12 cellular contexts compared by ENCODE assay signal in the genomic region with DNA sequence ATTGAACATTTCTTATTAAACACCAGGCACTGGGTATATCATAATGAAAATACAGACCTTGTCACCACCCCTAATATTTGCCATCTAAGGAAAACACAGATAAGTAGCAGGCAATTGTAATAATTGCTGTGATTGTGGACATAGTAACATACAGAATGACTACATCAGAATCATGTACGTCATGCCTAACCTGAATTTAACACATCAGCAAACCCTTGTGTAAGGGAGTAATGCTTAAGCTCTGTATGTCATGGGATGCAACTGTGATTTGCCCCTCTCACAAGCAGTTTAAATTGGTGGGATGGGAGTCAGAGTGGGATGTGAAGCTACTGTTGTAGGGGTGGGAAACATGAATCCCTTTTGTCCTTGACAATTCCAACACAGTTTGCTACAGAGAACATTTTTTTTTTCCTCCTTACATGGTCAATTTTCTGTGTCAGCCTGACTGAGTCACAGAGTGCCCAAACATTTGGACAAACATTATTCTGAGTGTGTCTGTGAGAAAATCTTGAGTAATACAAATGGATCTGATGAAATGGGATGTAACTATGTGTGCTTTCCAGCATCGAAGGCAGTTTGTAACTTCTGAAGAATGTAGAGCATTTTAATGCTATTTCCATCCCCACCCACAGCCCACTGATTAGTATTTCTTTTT.
DNase-seq lines count a peak whose midpoint lies in the region; ATAC-seq and TF ChIP-seq lines count a peak whose summit lies in the region.
"Had no signal": no experiment of that assay in that cellular context is flagged by ENCODE, and none has a peak within 500 bp of the region (broad histone marks: within the 10 kb centered on the region; RNA-seq: fewer than 3 reads in every experiment).

No MANE protein-coding gene starts in this region.

- no peaks in the 10 kb centered on the region for H3K9me3 ChIP-seq in GM23248 (ENCODE audit: low read depth)
- H3K9me3 ChIP-seq in SJSA1 (replicated peaks): no peaks in the 10 kb centered on the region
- no peaks in the 10 kb centered on the region for H3K9me3 ChIP-seq in skeletal muscle satellite cell (replicated peaks; ENCODE audit: low read length)

- H3K36me3 Mint-ChIP-seq in glutamatergic neuron (ENCODE audit: unreplicated experiment): peaks cover 5% of the 10 kb centered on the region

- H3F3A ChIP-seq in GM23248 (ENCODE audit: insufficient read depth): peaks cover 44% of the 10 kb centered on the region

- H3K4me1 Mint-ChIP-seq in glutamatergic neuron (ENCODE audit: low read depth, unreplicated experiment): no peaks in the 10 kb centered on the region

- in situ Hi-C loops in GM23248 (cut with MboI): no loop called here

- H3K36me3 ChIP-seq in GM23248 (ENCODE audit: low read depth) (no peaks in the 10 kb centered on the region), SJSA1 (no peaks in the 10 kb centered on the region), skeletal muscle satellite cell (ENCODE audit: insufficient read depth, low read length) (no peaks in the 10 kb centered on the region)

- H4K20me1 ChIP-seq in GM23248 (ENCODE audit: insufficient read depth): no peaks in the 10 kb centered on the region

- DNase-seq in GM23248: peak; percentile 96
- DNase-seq in SJSA1 (ENCODE audit: low read depth in 1 of 2, low spot score in 2 of 2): peak; percentile 67 to 96
- DNase-seq in fibroblast of mammary gland (ENCODE audit: low read depth): peak; percentile 98
- no peak for DNase-seq in NCI-H2196 (lab: John Stamatoyannopoulos, UW; ENCODE audit: unreplicated experiment)
- DNase-seq in glutamatergic neuron: no peak
- DNase-seq: activated CD4-positive, alpha-beta T cell treated with anti-CD3 and anti-CD28 coated beads, Interleukin-2, amount 50 U/mL, for 1 hour; activated naive CD4-positive, alpha-beta T cell treated with anti-CD3 and anti-CD28 coated beads, Interleukin-2, amount 50 U/mL, for 16 hours; GF-D8; Right ventricle myocardium superior had no signal

- no peak overlapping the region for H3K4me3 Mint-ChIP-seq in glutamatergic neuron (ENCODE audit: unreplicated experiment)

- H3K4me2 ChIP-seq in GM23248 (ENCODE audit: unreplicated experiment) (peak overlapping the region; percentile 53), skeletal muscle satellite cell (ENCODE audit: low read length) (peak overlapping the region; percentile 70)

- no peak for ATAC-seq in GM18909 (IDR thresholded peaks at IDR 0.05; ENCODE audit: poor library complexity, unreplicated experiment)
- ATAC-seq in GM21717 (IDR thresholded peaks at IDR 0.05; ENCODE audit: unreplicated experiment): no peak

- peak overlapping the region; percentile 97 for H3K27ac ChIP-seq in GM23248
- H3K27ac ChIP-seq in SJSA1: peak overlapping the region; percentile 97

- 8 to 11% methylated on average over 2 of the region's 2 CpGs for WGBS in GM23248 (ENCODE audit: low coverage in 1 of 2, low lambda C conversion rate in 2 of 2, missing lambda C conversion rate in 2 of 2), 2 experiments

- no peaks in the 10 kb centered on the region for H3K9me2 ChIP-seq in GM23248 (ENCODE audit: insufficient read depth)

- TF ChIP-seq CTCF in fibroblast of mammary gland (conservative IDR thresholded peaks at IDR 0.05; ENCODE audit: control insufficient read depth, insufficient read depth, low read depth, low read length): no peak
- no peak for TF ChIP-seq CTCF in glutamatergic neuron (IDR thresholded peaks at IDR 0.05; ENCODE audit: partially characterized antibody, unreplicated experiment)

- H3K4me3 ChIP-seq in GM23248: no peak overlapping the region
- no peak overlapping the region for H3K4me3 ChIP-seq in SJSA1
- H3K4me3 ChIP-seq in fibroblast of mammary gland (ENCODE audit: control insufficient read depth, low read depth, low read length): no peak overlapping the region
- peak overlapping the region; percentile 25 for H3K4me3 ChIP-seq in skeletal muscle satellite cell (ENCODE audit: low read length)

- peaks cover 61% of the 10 kb centered on the region for H3K4me1 ChIP-seq in GM23248 (ENCODE audit: insufficient read depth)
- peaks cover 58% of the 10 kb centered on the region for H3K4me1 ChIP-seq in SJSA1 (replicated peaks)
- H3K4me1 ChIP-seq in skeletal muscle satellite cell (ENCODE audit: control insufficient read depth, insufficient read depth, low read length): peaks cover 46% of the 10 kb centered on the region

- H3K9ac ChIP-seq in GM23248 (peak overlapping the region; percentile 73), skeletal muscle satellite cell (ENCODE audit: low read depth, low read length) (peak overlapping the region; percentile 77)

- H3K9me3 Mint-ChIP-seq in glutamatergic neuron (ENCODE audit: unreplicated experiment): peaks cover 2% of the 10 kb centered on the region

- H3K79me2 ChIP-seq in GM23248 (ENCODE audit: insufficient read depth): no peaks in the 10 kb centered on the region

- H2AFZ ChIP-seq in GM23248: peak overlapping the region; percentile 72

- no peaks in the 10 kb centered on the region for H3K27me3 Mint-ChIP-seq in glutamatergic neuron (ENCODE audit: unreplicated experiment)

- H3K27me3 ChIP-seq in GM23248 (replicated peaks; ENCODE audit: insufficient read depth) (no peaks in the 10 kb centered on the region), SJSA1 (replicated peaks) (no peaks in the 10 kb centered on the region), skeletal muscle satellite cell (ENCODE audit: control insufficient read depth, insufficient read depth, low read length) (no peaks in the 10 kb centered on the region)

- no peak overlapping the region for H3K27ac Mint-ChIP-seq in glutamatergic neuron (ENCODE audit: unreplicated experiment)

Comparison
In these comparisons a context has a peak if more than half of its experiments do, and no peak if none do; other contexts are left out.
1. DNase-seq: peak in GM23248 (single experiment), SJSA1 (2 of 2) and fibroblast of mammary gland (single experiment); none in NCI-H2196 (single experiment) and glutamatergic neuron (single experiment).